Comparison of ENCODE assay signal across 15 cellular contexts in genomic region chr5:93452255-93452654, GRCh38.
"Had no signal": no experiment of that assay in that cellular context is flagged by ENCODE, and none has a peak within 500 bp of the region (broad histone marks: within the 10 kb centered on the region; RNA-seq: fewer than 3 reads in every experiment).

No MANE protein-coding gene starts in this region.

- H3K36me3 ChIP-seq: brain microvascular endothelial cell, sigmoid colon, upper lobe of right lung had no signal

- H3K9me3 ChIP-seq: mucosa of descending colon, sigmoid colon, testis, upper lobe of right lung had no signal

- H3K4me3 ChIP-seq: hepatocyte, mucosa of descending colon, sigmoid colon, SK-N-MC, testis, upper lobe of right lung had no signal

- H3K4me3 Mint-ChIP-seq: natural killer cell; stimulated activated naive CD8-positive, alpha-beta T cell treated with anti-CD3 and anti-CD28 coated beads, Interleukin-15, Interleukin-2, amounts not matched to agents 100 ng/mL and 50 ng/mL, for 24 hours had no signal

- H3K4me2 ChIP-seq: hepatocyte had no signal

- H3K4me1 ChIP-seq: sigmoid colon, testis, upper lobe of right lung had no signal

- H3K4me1 Mint-ChIP-seq: natural killer cell had no signal

- H3K9me3 Mint-ChIP-seq: activated naive CD4-positive, alpha-beta T cell treated with anti-CD3 and anti-CD28 coated beads, Interleukin-2, amount 50 U/mL, for 72 hours had no signal

- DNase-seq: activated CD4-positive, alpha-beta T cell treated with anti-CD3 and anti-CD28 coated beads, Interleukin-2, amount 50 U/mL, for 1 hour; activated CD4-positive, CD25-positive, alpha-beta regulatory T cell; activated T-cell treated with anti-CD3 and anti-CD28 coated beads for 4 hours; brain microvascular endothelial cell; kidney glomerular epithelial cell; mucosa of descending colon; natural killer cell; sigmoid colon; stimulated activated CD4-positive, alpha-beta T cell treated with anti-CD3 and anti-CD28 coated beads, Interleukin-4, amount 100 ng/mL, for 24 hours; testis; upper lobe of right lung had no signal

- H3K27ac ChIP-seq: brain microvascular endothelial cell, hepatocyte, sigmoid colon, SK-N-MC, testis, upper lobe of right lung had no signal

- ATAC-seq: activated naive CD4-positive, alpha-beta T cell treated with anti-CD3 and anti-CD28 coated beads, Interleukin-2, amount 50 U/mL, for 72 hours; mucosa of descending colon; natural killer cell; upper lobe of right lung had no signal

- H3K36me3 Mint-ChIP-seq: activated naive CD4-positive, alpha-beta T cell treated with anti-CD3 and anti-CD28 coated beads, Interleukin-2, amount 50 U/mL, for 72 hours; natural killer cell had no signal

- H3K27me3 ChIP-seq: brain microvascular endothelial cell, sigmoid colon, testis, upper lobe of right lung had no signal

- H3K27ac Mint-ChIP-seq: activated naive CD4-positive, alpha-beta T cell treated with anti-CD3 and anti-CD28 coated beads, Interleukin-2, amount 50 U/mL, for 72 hours; natural killer cell; stimulated activated naive CD8-positive, alpha-beta T cell treated with anti-CD3 and anti-CD28 coated beads, Interleukin-15, Interleukin-2, amounts not matched to agents 100 ng/mL and 50 ng/mL, for 24 hours had no signal

- H2AFZ ChIP-seq: hepatocyte had no signal
